Comparison of ENCODE assay signal across 2 cellular contexts in genomic region chr20:3605386-3605886, GRCh38. TPM values are rescaled to one million over a fixed set of nuclear protein-coding genes. Genes with fewer than 3 reads are reported as not detected.
"Had no signal": no experiment of that assay in that cellular context is flagged by ENCODE, and none has a peak within 500 bp of the region (broad histone marks: within the 10 kb centered on the region; RNA-seq: fewer than 3 reads in every experiment).

No MANE protein-coding gene starts in this region.

RNA-seq across cellular contexts. Expression of gene GFRA4, which starts 57.8 kb away (rescaled TPM):
- total RNA-seq: G401, GM12878 had no signal
